22 cellular contexts compared by ENCODE assay signal in the genomic region with DNA sequence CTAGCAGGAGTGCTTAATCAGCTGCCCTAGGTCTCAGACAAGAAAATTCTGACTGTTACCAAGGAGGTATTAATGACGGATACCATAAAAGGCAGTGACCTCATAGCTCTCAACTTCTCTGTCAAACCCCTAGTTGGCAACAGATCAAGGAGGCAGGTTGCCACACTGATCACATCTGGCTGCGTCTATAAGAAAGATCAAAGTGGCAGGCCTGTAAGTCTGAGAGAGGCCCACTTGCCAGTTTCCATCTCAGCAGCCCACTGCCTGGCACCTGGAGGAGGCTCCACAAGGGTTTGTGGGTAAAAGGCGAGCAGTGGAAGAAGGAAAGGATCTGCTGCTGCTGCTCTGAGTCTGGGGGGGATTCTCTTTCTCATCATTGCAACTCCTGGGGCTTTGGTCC.
"Had no signal": no experiment of that assay in that cellular context is flagged by ENCODE, and none has a peak within 500 bp of the region (broad histone marks: within the 10 kb centered on the region; RNA-seq: fewer than 3 reads in every experiment).

No MANE protein-coding gene starts in this region.

- H3K4me3 Mint-ChIP-seq: effector memory CD8-positive, alpha-beta T cell; memory B cell; naive thymus-derived CD4-positive, alpha-beta T cell; nephron; type B pancreatic cell had no signal

- DNase-seq: cerebellar nuclear complex; cortex of kidney; effector memory CD8-positive, alpha-beta T cell; erythroblast; esophagus squamous epithelium; kidney; midbrain; naive thymus-derived CD4-positive, alpha-beta T cell; nucleus accumbens; stimulated activated CD4-positive, alpha-beta T cell treated with anti-CD3 and anti-CD28 coated beads, Interleukin-15, amount 100 ng/mL, for 24 hours; stimulated activated CD4-positive, alpha-beta T cell treated with anti-CD3 and anti-CD28 coated beads, Interleukin-2, amount 100 ng/mL, for 48 hours; stimulated activated naive CD4-positive, alpha-beta T cell treated with Interleukin-2 at 50 U/mL for 16 hours; stomach; tibial artery had no signal

- H3K4me3 ChIP-seq: esophagus squamous epithelium, lung, prostate gland, right atrium auricular region, skin epidermis, stomach, tibial artery had no signal

- H3K27me3 ChIP-seq: esophagus squamous epithelium, right atrium auricular region, stomach, tibial artery had no signal

- H3K27ac ChIP-seq: esophagus squamous epithelium, prostate gland, right atrium auricular region, skin epidermis, stomach had no signal

- H3K9me3 Mint-ChIP-seq: memory B cell, nephron, type B pancreatic cell had no signal

- H3K4me1 ChIP-seq: prostate gland, right atrium auricular region, stomach had no signal

- H3K27me3 Mint-ChIP-seq: effector memory CD8-positive, alpha-beta T cell; type B pancreatic cell had no signal

- ATAC-seq: effector memory CD8-positive, alpha-beta T cell; left lobe of liver; naive thymus-derived CD4-positive, alpha-beta T cell had no signal

- H3K27ac Mint-ChIP-seq: effector memory CD8-positive, alpha-beta T cell; memory B cell; naive thymus-derived CD4-positive, alpha-beta T cell; nephron; type B pancreatic cell had no signal

- H3K4me1 Mint-ChIP-seq: memory B cell; naive thymus-derived CD4-positive, alpha-beta T cell had no signal

- H3K9me3 ChIP-seq: esophagus squamous epithelium, prostate gland, right atrium auricular region, stomach, tibial artery had no signal

- H3K36me3 Mint-ChIP-seq: memory B cell; naive thymus-derived CD4-positive, alpha-beta T cell; type B pancreatic cell had no signal

- H3K36me3 ChIP-seq: esophagus squamous epithelium, prostate gland, right atrium auricular region, stomach, tibial artery had no signal
